18 cellular contexts compared by ENCODE assay signal in genomic region chr1:35181790-35182455, GRCh38. TPM values are rescaled to one million over a fixed set of nuclear protein-coding genes. Genes with fewer than 3 reads are reported as not detected.
A peak's percentile ranks its signal among the peaks of the same experiment; 100 is the strongest.
DNase-seq lines count a peak whose midpoint lies in the region; ATAC-seq and TF ChIP-seq lines count a peak whose summit lies in the region.
"Had no signal": no experiment of that assay in that cellular context is flagged by ENCODE, and none has a peak within 500 bp of the region (broad histone marks: within the 10 kb centered on the region; RNA-seq: fewer than 3 reads in every experiment).

No MANE protein-coding gene starts in this region.

- H3K4me1 ChIP-seq in ACC112 (ENCODE audit: control insufficient read depth, insufficient read depth, low read length, unreplicated experiment) (peaks cover 31% of the 10 kb centered on the region), PC-9 (replicated peaks; ENCODE audit: insufficient read depth) (no peaks in the 10 kb centered on the region)
- peaks cover 80% of the 10 kb centered on the region for H3K4me1 ChIP-seq in CD8-positive, alpha-beta T cell (ENCODE audit: insufficient read depth, low read length)
- H3K4me1 ChIP-seq: SJCRH30 had no signal

- ATAC-seq in CD8-positive, alpha-beta T cell: no peak
- no peak for ATAC-seq in memory B cell (ENCODE audit: low read depth)
- no peak for ATAC-seq in GM21737 (IDR thresholded peaks at IDR 0.05; ENCODE audit: unreplicated experiment)
- ATAC-seq: activated CD4-positive, CD25-positive, alpha-beta regulatory T cell treated with anti-CD3 and anti-CD28 coated beads, Interleukin-2, amount 50 U/mL, for 24 hours; PC-3 had no signal

- peaks cover 99% of the 10 kb centered on the region for H3F3A ChIP-seq in PC-9 (ENCODE audit: insufficient read depth, low read depth)

- no peak overlapping the region for H3K4me2 ChIP-seq in PC-9

- peaks cover 72% of the 10 kb centered on the region for H3K79me2 ChIP-seq in ACC112 (ENCODE audit: control insufficient read depth, insufficient read depth, low read length, unreplicated experiment)
- peaks cover 83% of the 10 kb centered on the region for H3K79me2 ChIP-seq in PC-9 (ENCODE audit: low read depth)
- H3K79me2 ChIP-seq: parathyroid adenoma had no signal

- CTCF ChIA-PET in CD8-positive, alpha-beta T cell (lab: Charles Lee): interaction anchor here (1.0 kb wide), 1 partner anchor 18 kb away, joined by 4 read pairs; no protein-coding TSS in a partner anchor
- CTCF ChIA-PET in PC-9 (lab: Charles Lee): no interaction called here

- H3K9me3 ChIP-seq in CD8-positive, alpha-beta T cell (ENCODE audit: low read length): no peaks in the 10 kb centered on the region
- H3K9me3 ChIP-seq in PC-9 (ENCODE audit: insufficient read depth, low read depth): no peaks in the 10 kb centered on the region
- H3K9me3 ChIP-seq: SJCRH30, uterus had no signal

- no peak for TF ChIP-seq CTCF in CD8-positive, alpha-beta T cell (IDR thresholded peaks at IDR 0.05)
- TF ChIP-seq CTCF in PC-9 (conservative IDR thresholded peaks at IDR 0.05): no peak

- H3K4me3 Mint-ChIP-seq in CD8-positive, alpha-beta T cell: no peak overlapping the region
- H3K4me3 Mint-ChIP-seq in activated T-helper 1 cell treated with anti-CD3 and anti-CD28 coated beads, Interleukin-12 subunit alpha, Interleukin-12 subunit beta, Interleukin-2, Interleukin-4 antibody, amounts not matched to agents 30 ng/mL and 10 ng/mL and 1 ng/mL, durations not matched to agents 14 hours and 24 hours and 36 hours: peak overlapping the region; percentile 40
- no peak overlapping the region for H3K4me3 Mint-ChIP-seq in memory B cell

- H3K4me3 ChIP-seq in ACC112 (ENCODE audit: low read depth, low read length) (no peak overlapping the region), PC-9 (no peak overlapping the region)
- no peak overlapping the region for H3K4me3 ChIP-seq in CD8-positive, alpha-beta T cell (ENCODE audit: low read depth, low read length)
- H3K4me3 ChIP-seq: SJCRH30, uterus had no signal

- H3K27me3 ChIP-seq in ACC112 (ENCODE audit: insufficient read depth, low read length) (no peaks in the 10 kb centered on the region), PC-9 (ENCODE audit: insufficient read depth, low read depth) (no peaks in the 10 kb centered on the region)
- H3K27me3 ChIP-seq in CD8-positive, alpha-beta T cell (ENCODE audit: insufficient read depth, low read length): no peaks in the 10 kb centered on the region
- H3K27me3 ChIP-seq: SJCRH30, uterus had no signal

- BruUV-seq in PC-9 (replicated peaks; lab: Mats Ljungman, UMichigan): no TSS peak

- intact Hi-C loops in CD8-positive, alpha-beta T cell (cut with DNase I, micrococcal nuclease): loop anchor here in 1 of 2 experiments (10.0 kb wide), 1 partner anchor 973 kb away; the partner anchor contains the start of gene MAP7D1
- intact Hi-C loops in activated T-helper 1 cell treated with anti-CD3 and anti-CD28 coated beads, Interleukin-12 subunit alpha, Interleukin-12 subunit beta, Interleukin-2, Interleukin-4 antibody, amounts not matched to agents 30 ng/mL and 10 ng/mL and 1 ng/mL, durations not matched to agents 14 hours and 24 hours and 36 hours (cut with micrococcal nuclease): loop anchor here (1.0 to 5.0 kb wide), 2 partner anchors 7 to 195 kb away; partner anchors contain the start of gene TMEM35B
- intact Hi-C loops in PC-9 (cut with micrococcal nuclease; ENCODE audit: unreplicated experiment): no loop called here

- H3K36me3 ChIP-seq in ACC112 (ENCODE audit: insufficient read depth, low read length): peaks cover 91% of the 10 kb centered on the region
- peaks cover 85% of the 10 kb centered on the region for H3K36me3 ChIP-seq in CD8-positive, alpha-beta T cell (ENCODE audit: insufficient read depth, low read length)
- peaks cover 96% of the 10 kb centered on the region for H3K36me3 ChIP-seq in PC-9 (ENCODE audit: low read depth)
- H3K36me3 ChIP-seq: uterus had no signal

- no peak overlapping the region for H2AFZ ChIP-seq in ACC112 (ENCODE audit: low read length, unreplicated experiment)
- H2AFZ ChIP-seq in PC-9: no peak overlapping the region
- H2AFZ ChIP-seq: parathyroid adenoma had no signal

- no peaks in the 10 kb centered on the region for H3K9me2 ChIP-seq in PC-9 (ENCODE audit: insufficient read depth)

- peaks cover 96% of the 10 kb centered on the region for H3K36me3 Mint-ChIP-seq in CD8-positive, alpha-beta T cell
- peaks cover 87% of the 10 kb centered on the region for H3K36me3 Mint-ChIP-seq in activated T-helper 1 cell treated with anti-CD3 and anti-CD28 coated beads, Interleukin-12 subunit alpha, Interleukin-12 subunit beta, Interleukin-2, Interleukin-4 antibody, amounts not matched to agents 30 ng/mL and 10 ng/mL and 1 ng/mL, durations not matched to agents 14 hours and 24 hours and 36 hours (ENCODE audit: low read depth)
- peaks cover 50% of the 10 kb centered on the region for H3K36me3 Mint-ChIP-seq in memory B cell

- no peaks in the 10 kb centered on the region for H3K27me3 Mint-ChIP-seq in CD8-positive, alpha-beta T cell (ENCODE audit: low read depth)
- no peaks in the 10 kb centered on the region for H3K27me3 Mint-ChIP-seq in activated T-helper 1 cell treated with anti-CD3 and anti-CD28 coated beads, Interleukin-12 subunit alpha, Interleukin-12 subunit beta, Interleukin-2, Interleukin-4 antibody, amounts not matched to agents 30 ng/mL and 10 ng/mL and 1 ng/mL, durations not matched to agents 14 hours and 24 hours and 36 hours (ENCODE audit: insufficient read depth)
- no peaks in the 10 kb centered on the region for H3K27me3 Mint-ChIP-seq in memory B cell

- H3K4me1 Mint-ChIP-seq in CD8-positive, alpha-beta T cell (ENCODE audit: low read depth): peaks cover 82% of the 10 kb centered on the region
- H3K4me1 Mint-ChIP-seq in activated T-helper 1 cell treated with anti-CD3 and anti-CD28 coated beads, Interleukin-12 subunit alpha, Interleukin-12 subunit beta, Interleukin-2, Interleukin-4 antibody, amounts not matched to agents 30 ng/mL and 10 ng/mL and 1 ng/mL, durations not matched to agents 14 hours and 24 hours and 36 hours (ENCODE audit: low read depth): peaks cover 77% of the 10 kb centered on the region
- peaks cover 26% of the 10 kb centered on the region for H3K4me1 Mint-ChIP-seq in memory B cell

- no peaks in the 10 kb centered on the region for H3K9me3 Mint-ChIP-seq in CD8-positive, alpha-beta T cell
- no peaks in the 10 kb centered on the region for H3K9me3 Mint-ChIP-seq in activated T-helper 1 cell treated with anti-CD3 and anti-CD28 coated beads, Interleukin-12 subunit alpha, Interleukin-12 subunit beta, Interleukin-2, Interleukin-4 antibody, amounts not matched to agents 30 ng/mL and 10 ng/mL and 1 ng/mL, durations not matched to agents 14 hours and 24 hours and 36 hours
- H3K9me3 Mint-ChIP-seq in memory B cell: no peaks in the 10 kb centered on the region

- peaks cover 98% of the 10 kb centered on the region for H4K20me1 ChIP-seq in PC-9 (ENCODE audit: insufficient read depth)

- 0 out of 2 replicates have a peak overlapping the region, but pooled peaks have one; percentile 1 for H3K27ac ChIP-seq in ACC112 (ENCODE audit: low read depth, low read length)
- no peak overlapping the region for H3K27ac ChIP-seq in CD8-positive, alpha-beta T cell (ENCODE audit: low read depth, low read length)
- no peak overlapping the region for H3K27ac ChIP-seq in PC-9
- H3K27ac ChIP-seq: parathyroid adenoma, SJCRH30, uterus had no signal

- POLR2A ChIA-PET in CD8-positive, alpha-beta T cell (lab: Charles Lee): interaction anchor here (1.0 to 2.4 kb wide), 3 partner anchors 9 to 11 kb away, joined by 3 to 12 read pairs (median 3); no protein-coding TSS in a partner anchor
- POLR2A ChIA-PET in PC-9 (lab: Charles Lee; ENCODE audit: unreplicated experiment): no interaction called here

- no peak for DNase-seq in CD8-positive, alpha-beta T cell
- no peak for DNase-seq in activated T-helper 1 cell treated with anti-CD3 and anti-CD28 coated beads, Interleukin-12 subunit alpha, Interleukin-12 subunit beta, Interleukin-2, Interleukin-4 antibody, amounts not matched to agents 30 ng/mL and 10 ng/mL and 1 ng/mL, durations not matched to agents 14 hours and 24 hours and 36 hours (ENCODE audit: low spot score)
- no peak for DNase-seq in memory B cell (ENCODE audit: low spot score in 2 of 2)
- no peak for DNase-seq in PC-9
- DNase-seq in H4 (ENCODE audit: low spot score): no peak
- DNase-seq: AML-193; effector CD4-positive, alpha-beta T cell; head of caudate nucleus; NCI-H1436 treated with DMSO at 0.1 percent for 48 hours; NCI-H2171 treated with DMSO at 0.1 percent for 48 hours; NCI-H82; PC-3; SJCRH30; uterus had no signal

- H3K27ac Mint-ChIP-seq in CD8-positive, alpha-beta T cell: peak overlapping the region; percentile 55
- H3K27ac Mint-ChIP-seq in activated T-helper 1 cell treated with anti-CD3 and anti-CD28 coated beads, Interleukin-12 subunit alpha, Interleukin-12 subunit beta, Interleukin-2, Interleukin-4 antibody, amounts not matched to agents 30 ng/mL and 10 ng/mL and 1 ng/mL, durations not matched to agents 14 hours and 24 hours and 36 hours: peak overlapping the region; percentile 61
- H3K27ac Mint-ChIP-seq in memory B cell: peak overlapping the region; percentile 47

RNA-seq across cellular contexts. Expression of gene SFPQ, which starts 11.0 kb away (rescaled TPM):
- 100 to 1,000 TPM; 801 to 841 TPM for total RNA-seq in CD8-positive, alpha-beta T cell
- 398 and 404 TPM in 2 replicates for total RNA-seq in activated T-helper 1 cell treated with anti-CD3 and anti-CD28 coated beads, Interleukin-12 subunit alpha, Interleukin-12 subunit beta, Interleukin-2, Interleukin-4 antibody, amounts not matched to agents 30 ng/mL and 10 ng/mL and 1 ng/mL, durations not matched to agents 14 hours and 24 hours and 36 hours
- 191 and 299 TPM in 2 replicates for total RNA-seq in PC-9 (2021)
- 134 and 158 TPM in 2 replicates for total RNA-seq in H4 (2014; rRNA removed; shearing (Covaris generic))
